ENCODE assay signal across 1 cellular context in the genomic region with DNA sequence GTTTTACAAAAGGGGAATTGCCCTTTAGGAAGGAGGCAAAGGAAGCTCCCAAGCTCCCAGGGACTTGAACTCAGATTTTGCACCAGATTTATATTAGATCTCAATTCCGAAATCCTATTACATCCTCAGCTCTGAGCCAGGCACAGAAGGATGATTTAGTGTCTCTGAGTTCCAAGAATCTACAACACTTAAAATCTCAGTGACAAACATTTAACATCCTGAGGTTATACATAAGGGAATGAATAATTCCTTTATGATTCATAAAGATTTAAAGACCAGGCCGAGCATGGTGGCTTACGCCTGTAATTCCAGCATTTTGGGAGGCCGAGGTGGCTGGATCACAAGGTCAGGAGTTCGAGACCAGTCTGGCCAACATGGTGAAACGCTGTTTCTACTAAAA.
TF ChIP-seq lines count a peak whose summit lies in the region.

No MANE protein-coding gene starts in this region.

TF ChIP-seq in endothelial cell of umbilical vein, 7 proteins besides CTCF, POLR2A, EP300 and RAD21:
- no peak for TF ChIP-seq FOS (IDR thresholded peaks at IDR 0.05; ENCODE audit: borderline replicate concordance, insufficient read depth, low read length)
- no peak for TF ChIP-seq EZH2 (IDR thresholded peaks at IDR 0.05; ENCODE audit: borderline replicate concordance, low read depth, low read length, severe bottlenecking)
- TF ChIP-seq JUN (IDR thresholded peaks at IDR 0.05; ENCODE audit: borderline replicate concordance, insufficient read depth, insufficient read length, low read depth) = no peak
- TF ChIP-seq, protein P1, sequence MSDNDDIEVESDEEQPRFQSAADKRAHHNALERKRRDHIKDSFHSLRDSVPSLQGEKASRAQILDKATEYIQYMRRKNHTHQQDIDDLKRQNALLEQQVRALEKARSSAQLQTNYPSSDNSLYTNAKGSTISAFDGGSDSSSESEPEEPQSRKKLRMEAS (IDR thresholded peaks at IDR 0.05; ENCODE audit: insufficient read depth, insufficient read length) = no peak
- TF ChIP-seq MYC (IDR thresholded peaks at IDR 0.05; ENCODE audit: low read depth, low read length) = no peak
- no peak for TF ChIP-seq GATA2 (IDR thresholded peaks at IDR 0.05; ENCODE audit: insufficient read depth, insufficient read length, low read depth, low read length)
- no peak for TF ChIP-seq POLR2AphosphoS5 (IDR thresholded peaks at IDR 0.05; ENCODE audit: insufficient read depth, low read depth, low read length)
TF ChIP-seq in endothelial cell of umbilical vein: peak in this region for 0.
